In genomic region chr2:219560037-219560892, GRCh38 we compare ENCODE assay signal across 1 cellular context.
A peak's percentile ranks its signal among the peaks of the same experiment; 100 is the strongest.
TF ChIP-seq lines count a peak whose summit lies in the region.

No MANE protein-coding gene starts in this region.

TF ChIP-seq in HepG2, 621 proteins besides CTCF, POLR2A, EP300 and RAD21 (continued from another document and continues in another):
- TF ChIP-seq ZNF609 (CRISPR knock-in tag; IDR thresholded peaks at IDR 0.05; ENCODE audit: borderline replicate concordance) (no peak), ZNF446 (CRISPR knock-in tag; IDR thresholded peaks at IDR 0.05) (no peak), ZNF781 (CRISPR knock-in tag; IDR thresholded peaks at IDR 0.05; ENCODE audit: borderline replicate concordance, not compliant biosample characterization) (no peak), CSRNP2 (CRISPR knock-in tag; conservative IDR thresholded peaks at IDR 0.05; ENCODE audit: low read depth) (no peak), SMARCE1 (IDR thresholded peaks at IDR 0.05; ENCODE audit: borderline replicate concordance) (no peak), ARHGAP35 (CRISPR knock-in tag; IDR thresholded peaks at IDR 0.05; ENCODE audit: borderline replicate concordance) (no peak), ZNF17 (CRISPR knock-in tag; IDR thresholded peaks at IDR 0.05) (no peak), POLR2AphosphoS5 (IDR thresholded peaks at IDR 0.05; ENCODE audit: low read depth, low read length) (peak; percentile 51; the same call in 1 of the 2 replicates), SMC3 (IDR thresholded peaks at IDR 0.05; ENCODE audit: low read length) (peak; percentile 30), ZNF850 (CRISPR knock-in tag; conservative IDR thresholded peaks at IDR 0.05) (no peak), ZBTB33 (CRISPR knock-in tag; IDR thresholded peaks at IDR 0.05) (no peak), KLF12 (CRISPR knock-in tag; IDR thresholded peaks at IDR 0.05; ENCODE audit: borderline replicate concordance) (no peak), ZNF18 (CRISPR knock-in tag; IDR thresholded peaks at IDR 0.05; ENCODE audit: insufficient replicate concordance) (no peak), ZBTB37 (CRISPR knock-in tag; IDR thresholded peaks at IDR 0.05) (no peak), FOSL2 (CRISPR knock-in tag; IDR thresholded peaks at IDR 0.05) (no peak), ZNF431 (CRISPR knock-in tag; IDR thresholded peaks at IDR 0.05; ENCODE audit: borderline replicate concordance, low read depth) (no peak), CHCHD3 (CRISPR knock-in tag; IDR thresholded peaks at IDR 0.05) (no peak), ZNF251 (CRISPR knock-in tag; IDR thresholded peaks at IDR 0.05) (no peak), GFI1 (CRISPR knock-in tag; IDR thresholded peaks at IDR 0.05; ENCODE audit: borderline replicate concordance) (no peak), HMGA1 (CRISPR knock-in tag; conservative IDR thresholded peaks at IDR 0.05) (no peak), PAX8 (CRISPR knock-in tag; IDR thresholded peaks at IDR 0.05; ENCODE audit: borderline replicate concordance) (no peak), LRRFIP1 (CRISPR knock-in tag; conservative IDR thresholded peaks at IDR 0.05) (no peak), DR1 (CRISPR knock-in tag; IDR thresholded peaks at IDR 0.05) (no peak), HNF4G (IDR thresholded peaks at IDR 0.05; ENCODE audit: borderline replicate concordance, low read depth, low read length) (no peak), HNF4G (CRISPR knock-in tag; IDR thresholded peaks at IDR 0.05; ENCODE audit: borderline replicate concordance, low read depth) (no peak), ZNF569 (CRISPR knock-in tag; IDR thresholded peaks at IDR 0.05; ENCODE audit: borderline replicate concordance) (no peak), ZBTB14 (CRISPR knock-in tag; IDR thresholded peaks at IDR 0.05) (no peak), PAWR (CRISPR knock-in tag; IDR thresholded peaks at IDR 0.05; ENCODE audit: borderline replicate concordance) (no peak), KMT2A (CRISPR knock-in tag; IDR thresholded peaks at IDR 0.05) (0 out of 2 replicates have a peak, but pooled peaks have one; percentile 10), ZNF44 (CRISPR knock-in tag; IDR thresholded peaks at IDR 0.05) (no peak), ZFAT (CRISPR knock-in tag; conservative IDR thresholded peaks at IDR 0.05) (no peak), ZNF776 (CRISPR knock-in tag; IDR thresholded peaks at IDR 0.05) (0 out of 2 replicates have a peak, but pooled peaks have one; percentile 12), MTF1 (CRISPR knock-in tag; IDR thresholded peaks at IDR 0.05) (no peak), MAF1 (CRISPR knock-in tag; IDR thresholded peaks at IDR 0.05; ENCODE audit: borderline replicate concordance) (no peak), ZBTB10 (CRISPR knock-in tag; IDR thresholded peaks at IDR 0.05; ENCODE audit: borderline replicate concordance) (peak; percentile 97), DZIP1 (CRISPR knock-in tag; IDR thresholded peaks at IDR 0.05) (no peak), MTA3 (CRISPR knock-in tag; IDR thresholded peaks at IDR 0.05) (no peak), POLR2G (IDR thresholded peaks at IDR 0.05; ENCODE audit: low read depth, low read length) (no peak; the same call in 1 of the 2 replicates), AGO2 (optimal IDR thresholded peaks at IDR 0.05; ENCODE audit: low read depth, low read length) (peak; percentile 45)
